In genomic region chr7:151026771-151027727, GRCh38 we compare ENCODE assay signal across 9 cellular contexts. TPM values are rescaled to one million over a fixed set of nuclear protein-coding genes. Genes with fewer than 3 reads are reported as not detected.
DNase-seq lines count a peak whose midpoint lies in the region; ATAC-seq and TF ChIP-seq lines count a peak whose summit lies in the region.
"Not testable (repeated sequence)": the region's sequence is repeated elsewhere in the genome, so short reads cannot be mapped to it uniquely, and the experiment has no call there.
"Had no signal": no experiment of that assay in that cellular context is flagged by ENCODE, and none has a peak within 500 bp of the region (broad histone marks: within the 10 kb centered on the region; RNA-seq: fewer than 3 reads in every experiment).

No MANE protein-coding gene starts in this region.

- not testable (repeated sequence) for H3K36me3 Mint-ChIP-seq in activated CD4-positive, alpha-beta T cell treated with anti-CD3 and anti-CD28 coated beads, Interleukin-2, amount 10 ng/mL, durations not matched to agents 7 days and 5 days (ENCODE audit: low read depth); brain

- H3K9ac ChIP-seq in mucosa of stomach (ENCODE audit: low read length), result peak overlapping the region; percentile 62

- H3K4me1 Mint-ChIP-seq in activated CD4-positive, alpha-beta T cell treated with anti-CD3 and anti-CD28 coated beads, Interleukin-2, amount 10 ng/mL, durations not matched to agents 7 days and 5 days, result peaks cover 28% of the 10 kb centered on the region
- H3K4me1 Mint-ChIP-seq in brain, result peaks cover 38% of the 10 kb centered on the region

- not testable (repeated sequence) for H3K27me3 ChIP-seq in foreskin keratinocyte; mucosa of stomach (ENCODE audit: control insufficient read depth, insufficient read depth, low read length)

- intact Hi-C loops in OCI-LY7 (cut with micrococcal nuclease; ENCODE audit: unreplicated experiment), result not testable (repeated sequence)

- H3K79me2 ChIP-seq in OCI-LY7 (ENCODE audit: insufficient read depth, low read depth, low read length), result peaks cover 14% of the 10 kb centered on the region; the same call in 1 of the 2 replicates

- CTCF ChIA-PET in HEK293 (lab: Yijun Ruan, JAX), result interaction anchor here (1.0 to 5.6 kb wide), 4 partner anchors 8 to 41 kb away, joined by 5 to 22 read pairs (median 18); no protein-coding TSS in a partner anchor
- CTCF ChIA-PET in OCI-LY7 (lab: Charles Lee; ENCODE audit: unreplicated experiment), result interaction anchor here (0.8 kb wide), 1 partner anchor 11 kb away, joined by 7 read pairs; no protein-coding TSS in a partner anchor
- CTCF ChIA-PET in activated CD4-positive, alpha-beta T cell treated with anti-CD3 and anti-CD28 coated beads, Interleukin-2, amount 10 ng/mL, durations not matched to agents 7 days and 5 days (lab: Charles Lee), result interaction anchor here (0.7 to 3.2 kb wide), 4 partner anchors 9 to 18 kb away, joined by 3 to 35 read pairs (median 6); no protein-coding TSS in a partner anchor

- peak overlapping the region; percentile 88 for H3K4me3 Mint-ChIP-seq in activated CD4-positive, alpha-beta T cell treated with anti-CD3 and anti-CD28 coated beads, Interleukin-2, amount 10 ng/mL, durations not matched to agents 7 days and 5 days
- H3K4me3 Mint-ChIP-seq in brain, result peak overlapping the region; percentile 92 to 97 (median 95)

- H3K27me3 Mint-ChIP-seq in activated CD4-positive, alpha-beta T cell treated with anti-CD3 and anti-CD28 coated beads, Interleukin-2, amount 10 ng/mL, durations not matched to agents 7 days and 5 days, result not testable (repeated sequence)
- H3K27me3 Mint-ChIP-seq in brain, result peaks cover 36% of the 10 kb centered on the region

- DNase-seq in OCI-LY7 (ENCODE audit: low spot score); activated CD4-positive, alpha-beta T cell treated with anti-CD3 and anti-CD28 coated beads, Interleukin-2, amount 10 ng/mL, durations not matched to agents 7 days and 5 days: not testable (repeated sequence)
- peak in 1 of 2 donors; percentile 74 for DNase-seq in foreskin keratinocyte

- peak overlapping the region; percentile 82 for H3K4me2 ChIP-seq in OCI-LY7 (ENCODE audit: low read length)

- not testable (repeated sequence) for BruUV-seq in OCI-LY7 (replicated peaks; lab: Mats Ljungman, UMichigan)

- H3K9me3 ChIP-seq in HEK293 (ENCODE audit: control insufficient read depth, insufficient read depth, low read depth, low read length); OCI-LY7 (ENCODE audit: low read length); mucosa of stomach (ENCODE audit: control insufficient read depth, low read length): not testable (repeated sequence)

- H3K27ac ChIP-seq in 22Rv1 (peak overlapping the region; percentile 77), foreskin keratinocyte (peak overlapping the region; percentile 83), skin epidermis (peak overlapping the region in 17 of 21 experiments; percentile 57 to 90 (median 81))
- H3K27ac ChIP-seq in HEK293 (ENCODE audit: extremely low read depth, low read depth, low read length); OCI-LY7 (ENCODE audit: low read depth, low read length, poor library complexity, severe bottlenecking): not testable (repeated sequence)

- not testable (repeated sequence) for H3K4me1 ChIP-seq in HEK293 (ENCODE audit: control insufficient read depth, insufficient read depth, low read length); foreskin keratinocyte
- peaks cover 23% of the 10 kb centered on the region for H3K4me1 ChIP-seq in OCI-LY7 (ENCODE audit: insufficient read depth, low read length, poor library complexity, severe bottlenecking)
- H3K4me1 ChIP-seq in mucosa of stomach (ENCODE audit: control insufficient read depth, insufficient read depth, low read length), result peaks cover 19% of the 10 kb centered on the region

- ATAC-seq in foreskin keratinocyte, result not testable (repeated sequence)

- H4K20me1 ChIP-seq in OCI-LY7 (ENCODE audit: insufficient read depth, low read length), result not testable (repeated sequence)

- H3K9me3 Mint-ChIP-seq in activated CD4-positive, alpha-beta T cell treated with anti-CD3 and anti-CD28 coated beads, Interleukin-2, amount 10 ng/mL, durations not matched to agents 7 days and 5 days; brain: not testable (repeated sequence)

- peaks cover 0 to 10% of the 10 kb centered on the region in 2 experiments; a peak in 1 of 3 replicates for H3K36me3 ChIP-seq in HEK293 (ENCODE audit: control insufficient read depth in 2 of 2, insufficient read depth in 1 of 2, low read length in 2 of 2)
- not testable (repeated sequence) for H3K36me3 ChIP-seq in OCI-LY7 (ENCODE audit: insufficient read depth, low read length); mucosa of stomach (ENCODE audit: control insufficient read depth, insufficient read depth, low read length)

- peak overlapping the region; percentile 96 for H3K27ac Mint-ChIP-seq in activated CD4-positive, alpha-beta T cell treated with anti-CD3 and anti-CD28 coated beads, Interleukin-2, amount 10 ng/mL, durations not matched to agents 7 days and 5 days
- H3K27ac Mint-ChIP-seq in brain, result peak overlapping the region; percentile 96 to 99 (median 98)

- not testable (repeated sequence) for TF ChIP-seq CTCF in 22Rv1 (IDR thresholded peaks at IDR 0.05); HEK293 (tag by site-specific recombination; IDR thresholded peaks at IDR 0.05); OCI-LY7 (conservative IDR thresholded peaks at IDR 0.05; ENCODE audit: low read length); brain (conservative IDR thresholded peaks at IDR 0.05); foreskin keratinocyte (conservative IDR thresholded peaks at IDR 0.05)

- peak overlapping the region; percentile 80; the same call in 1 of the 2 replicates for H2AFZ ChIP-seq in OCI-LY7 (ENCODE audit: low read length)

- H3K4me3 ChIP-seq in HEK293 (ENCODE audit: low read depth, low read length); mucosa of stomach (ENCODE audit: low read length): not testable (repeated sequence)
- peak overlapping the region; percentile 80 for H3K4me3 ChIP-seq in OCI-LY7 (ENCODE audit: low read depth, low read length, poor library complexity, severe bottlenecking)
- peak overlapping the region in 2 of 7 experiments; percentile 67 to 80 for H3K4me3 ChIP-seq in skin epidermis

- H3K9me2 ChIP-seq in OCI-LY7 (ENCODE audit: insufficient read depth, low read length), result not testable (repeated sequence)

- POLR2A ChIA-PET in HEK293 (lab: Yijun Ruan, JAX), result interaction anchor here (0.9 to 2.4 kb wide), 11 partner anchors 9 to 200 kb away, joined by 3 to 26 read pairs (median 8); partner anchors contain the start of genes ABCF2, FASTK and SLC4A2
- POLR2A ChIA-PET in OCI-LY7 (lab: Charles Lee), result not testable (repeated sequence)
- POLR2A ChIA-PET in activated CD4-positive, alpha-beta T cell treated with anti-CD3 and anti-CD28 coated beads, Interleukin-2, amount 10 ng/mL, durations not matched to agents 7 days and 5 days (lab: Charles Lee), result interaction anchor here (1.2 kb wide), 1 partner anchor 19 kb away, joined by 3 read pairs; no protein-coding TSS in a partner anchor

TF ChIP-seq in HEK293, 187 proteins besides CTCF, POLR2A, EP300 and RAD21 (continues in another document):
- peak; percentile 68 for TF ChIP-seq KLF17 (tag by site-specific recombination; IDR thresholded peaks at IDR 0.05)

RNA-seq across cellular contexts. Expression of gene ABCB8, which starts 1.2 kb away (rescaled TPM):
- 29.5 and 32.0 TPM in 2 replicates for total RNA-seq in OCI-LY7 (2014; rRNA removed; shearing (Covaris generic))
- total RNA-seq in OCI-LY7 (2022) (63.9 and 64.7 TPM in 2 replicates), foreskin keratinocyte (43.0 and 45.9 TPM in 2 replicates)
- 10 to 100 TPM; 57.5 to 67.8 TPM for total RNA-seq in activated CD4-positive, alpha-beta T cell treated with anti-CD3 and anti-CD28 coated beads, Interleukin-2, amount 10 ng/mL, durations not matched to agents 7 days and 5 days
- polyA plus RNA-seq in brain (ENCODE audit: insufficient read depth, low read depth, low replicate concordance) (29.9 TPM), foreskin keratinocyte (46.2 and 47.3 TPM in 2 replicates)

RNA-seq across cellular contexts. Expression of gene ATG9B, which starts 2.8 kb away (rescaled TPM):
- total RNA-seq in OCI-LY7 (2014; rRNA removed; shearing (Covaris generic)), result 0.18 and 1.1 TPM in 2 replicates
- total RNA-seq in OCI-LY7 (2022) (0.94 and 0.97 TPM in 2 replicates), foreskin keratinocyte (0.18 and 0.31 TPM in 2 replicates)
- total RNA-seq in activated CD4-positive, alpha-beta T cell treated with anti-CD3 and anti-CD28 coated beads, Interleukin-2, amount 10 ng/mL, durations not matched to agents 7 days and 5 days, result 10 to 100 TPM; 12.1 to 12.3 TPM
- polyA plus RNA-seq in brain (ENCODE audit: insufficient read depth, low read depth, low replicate concordance) (0.24 TPM), foreskin keratinocyte (0.16 and 0.20 TPM in 2 replicates)
- total RNA-seq: subcutaneous adipose tissue had no signal

RNA-seq across cellular contexts. Expression of gene ASIC3, which starts 21.3 kb away (rescaled TPM):
- total RNA-seq in OCI-LY7 (2014; rRNA removed; shearing (Covaris generic)), result 3.3 and 7.9 TPM in 2 replicates
- total RNA-seq in OCI-LY7 (2022) (14.8 and 22.3 TPM in 2 replicates), foreskin keratinocyte (0.25 and 0.95 TPM in 2 replicates)
- 1 to 10 TPM; 6.0 to 8.3 TPM for total RNA-seq in activated CD4-positive, alpha-beta T cell treated with anti-CD3 and anti-CD28 coated beads, Interleukin-2, amount 10 ng/mL, durations not matched to agents 7 days and 5 days
- polyA plus RNA-seq in brain (ENCODE audit: insufficient read depth, low read depth, low replicate concordance) (2.0 TPM), foreskin keratinocyte (0.51 and 0.60 TPM in 2 replicates)

RNA-seq across cellular contexts. Expression of gene CDK5, which starts 30.6 kb away (rescaled TPM):
- total RNA-seq in OCI-LY7 (2014; rRNA removed; shearing (Covaris generic)), result 30.9 and 35.2 TPM in 2 replicates
- 23.1 and 23.7 TPM in 2 replicates for total RNA-seq in OCI-LY7 (2022)
- total RNA-seq in activated CD4-positive, alpha-beta T cell treated with anti-CD3 and anti-CD28 coated beads, Interleukin-2, amount 10 ng/mL, durations not matched to agents 7 days and 5 days, result 10 to 100 TPM; 26.0 to 26.9 TPM
- polyA plus RNA-seq in brain (ENCODE audit: insufficient read depth, low read depth, low replicate concordance), result 45.3 TPM
- total RNA-seq in foreskin keratinocyte, result 17.7 and 18.6 TPM in 2 replicates
- 22.5 and 22.6 TPM in 2 replicates for polyA plus RNA-seq in foreskin keratinocyte

RNA-seq across cellular contexts. Expression of gene SLC4A2, which starts 32.3 kb away (rescaled TPM):
- 64.2 and 112 TPM in 2 replicates for total RNA-seq in OCI-LY7 (2014; rRNA removed; shearing (Covaris generic))
- total RNA-seq in OCI-LY7 (2022), result 81.4 and 86.0 TPM in 2 replicates
- 100 to 1,000 TPM; 106 to 114 TPM for total RNA-seq in activated CD4-positive, alpha-beta T cell treated with anti-CD3 and anti-CD28 coated beads, Interleukin-2, amount 10 ng/mL, durations not matched to agents 7 days and 5 days
- polyA plus RNA-seq in brain (ENCODE audit: insufficient read depth, low read depth, low replicate concordance), result 84.5 TPM
- total RNA-seq in foreskin keratinocyte, result 70.8 and 83.6 TPM in 2 replicates
- polyA plus RNA-seq in foreskin keratinocyte, result 81.1 and 86.5 TPM in 2 replicates

Comparison
In these comparisons a context has a peak if more than half of its experiments do, and no peak if none do; other contexts are left out.
1. RNA of gene ATG9B, which starts 2.8 kb away (total RNA-seq): 12.1 to 12.3 TPM in activated CD4-positive, alpha-beta T cell treated with anti-CD3 and anti-CD28 coated beads, Interleukin-2, amount 10 ng/mL, durations not matched to agents 7 days and 5 days; 0.18 to 1.1 TPM in OCI-LY7 and 0.18 to 0.31 TPM in foreskin keratinocyte; every median in the first group is over 4 times any median in the second.